8 cellular contexts compared by ENCODE assay signal in genomic region chr1:38860464-38860816, GRCh38. TPM values are rescaled to one million over a fixed set of nuclear protein-coding genes. Genes with fewer than 3 reads are reported as not detected.
DNase-seq lines count a peak whose midpoint lies in the region; ATAC-seq and TF ChIP-seq lines count a peak whose summit lies in the region.

No MANE protein-coding gene starts in this region.

- no peaks in the 10 kb centered on the region for H3K27me3 ChIP-seq in CD4-positive, CD25-positive, alpha-beta regulatory T cell (ENCODE audit: control insufficient read depth, insufficient read depth, low read length)
- H3K27me3 ChIP-seq in dorsolateral prefrontal cortex: no peaks in the 10 kb centered on the region

- peaks cover 30 to 80% (median 49%) of the 10 kb centered on the region in 4 donors for H3K4me1 Mint-ChIP-seq in CD4-positive, CD25-positive, alpha-beta regulatory T cell
- peaks cover 34% of the 10 kb centered on the region for H3K4me1 Mint-ChIP-seq in nephron

- H3K27ac Mint-ChIP-seq in CD4-positive, CD25-positive, alpha-beta regulatory T cell: peak overlapping the region; percentile 94 to 95 (median 94)
- peak overlapping the region; percentile 54 to 89 (median 65) for H3K27ac Mint-ChIP-seq in nephron

- H3K27me3 Mint-ChIP-seq in CD4-positive, CD25-positive, alpha-beta regulatory T cell: no peaks in the 10 kb centered on the region
- H3K27me3 Mint-ChIP-seq in nephron (ENCODE audit: low read depth): no peaks in the 10 kb centered on the region

- no peak for TF ChIP-seq POLR2A in NB4 (IDR thresholded peaks at IDR 0.05; ENCODE audit: extremely low read depth, insufficient read length)

- H3K36me3 Mint-ChIP-seq in CD4-positive, CD25-positive, alpha-beta regulatory T cell: peaks cover 5% of the 10 kb centered on the region
- H3K36me3 Mint-ChIP-seq in nephron (ENCODE audit: low read depth): peaks cover 21% of the 10 kb centered on the region

- H3K27ac ChIP-seq in CD4-positive, CD25-positive, alpha-beta regulatory T cell (ENCODE audit: insufficient read depth, low read length, poor library complexity, severe bottlenecking): no peak overlapping the region
- H3K27ac ChIP-seq in dorsolateral prefrontal cortex: peak overlapping the region in 57 of 59 donors; percentile 3 to 97 (median 88)

- no peaks in the 10 kb centered on the region for H3K9me3 ChIP-seq in CD4-positive, CD25-positive, alpha-beta regulatory T cell (ENCODE audit: control insufficient read depth in 2 of 2, low read length in 2 of 2)

- no peak for DNase-seq in CD4-positive, CD25-positive, alpha-beta regulatory T cell
- DNase-seq in NB4 (ENCODE audit: low read depth) (no peak), dorsolateral prefrontal cortex (no peak), NCI-H226 (no peak), NCI-H1092 treated with DMSO at 0.1 percent for 48 hours (lab: John Stamatoyannopoulos, UW) (no peak), GM13976 (ENCODE audit: low spot score) (no peak)

- no peak for TF ChIP-seq CTCF in NB4 (IDR thresholded peaks at IDR 0.05; ENCODE audit: low read depth, low read length)
- TF ChIP-seq CTCF in dorsolateral prefrontal cortex (IDR thresholded peaks at IDR 0.05 in 54 of 56, conservative IDR thresholded peaks at IDR 0.05 in 2 of 56; ENCODE audit: low read depth in 1 of 56, partially characterized antibody in 56 of 56): no peak
- TF ChIP-seq CTCF in nephron (IDR thresholded peaks at IDR 0.05; ENCODE audit: unreplicated experiment in 3 of 3): no peak
- no peak for TF ChIP-seq CTCF in GM13976 (IDR thresholded peaks at IDR 0.05; ENCODE audit: borderline replicate concordance, control extremely low read depth, extremely low read depth, insufficient read depth, missing control alignments)

- H3K9me3 Mint-ChIP-seq in CD4-positive, CD25-positive, alpha-beta regulatory T cell: no peaks in the 10 kb centered on the region
- H3K9me3 Mint-ChIP-seq in nephron: no peaks in the 10 kb centered on the region

- peaks cover 41% of the 10 kb centered on the region for H3K4me1 ChIP-seq in CD4-positive, CD25-positive, alpha-beta regulatory T cell (ENCODE audit: control insufficient read depth, insufficient read depth, low read length, poor library complexity, severe bottlenecking)

- intact Hi-C loops in dorsolateral prefrontal cortex (cut with DNase I): loop anchor here in 1 of 2 donors (5.0 kb wide), 1 partner anchor 232 kb away; no protein-coding TSS in a partner anchor

- no peak for ATAC-seq in CD4-positive, CD25-positive, alpha-beta regulatory T cell (ENCODE audit: low read depth in 2 of 2)
- no peak for ATAC-seq in GM21367 (IDR thresholded peaks at IDR 0.05; ENCODE audit: unreplicated experiment)

- peak overlapping the region; percentile 96 for H3K4me3 ChIP-seq in CD4-positive, CD25-positive, alpha-beta regulatory T cell (ENCODE audit: low read depth, low read length)
- H3K4me3 ChIP-seq in NB4 (ENCODE audit: low read depth, low read length) (peak overlapping the region; percentile 65), dorsolateral prefrontal cortex (peak overlapping the region; percentile 70 to 100 (median 95))

- in situ Hi-C loops in GM13976 (cut with MboI; ENCODE audit: low sequenced_read_pairs, unreplicated experiment): no loop called here

- peaks cover 22% of the 10 kb centered on the region for H3K36me3 ChIP-seq in CD4-positive, CD25-positive, alpha-beta regulatory T cell (ENCODE audit: control insufficient read depth, insufficient read depth, low read length)

- H3K4me3 Mint-ChIP-seq in CD4-positive, CD25-positive, alpha-beta regulatory T cell: peak overlapping the region; percentile 90 to 100 (median 94)
- H3K4me3 Mint-ChIP-seq in nephron: peak overlapping the region; percentile 91 to 97 (median 95)

RNA-seq across cellular contexts. Expression of gene RRAGC, which starts 0.9 kb away (rescaled TPM):
- total RNA-seq in CD4-positive, CD25-positive, alpha-beta regulatory T cell: 17.2 TPM
- 10 to 100 TPM in 1 of 4 donors, 1 to 10 TPM in 3; 6.1 to 10.5 (median 8.1) TPM for polyA plus RNA-seq in CD4-positive, CD25-positive, alpha-beta regulatory T cell
- 10 to 100 TPM; 18.0 to 36.1 (median 25.7) TPM for total RNA-seq in dorsolateral prefrontal cortex

RNA-seq across cellular contexts. Expression of gene MYCBP, which starts 12.7 kb away (rescaled TPM):
- 8.3 TPM for total RNA-seq in CD4-positive, CD25-positive, alpha-beta regulatory T cell
- polyA plus RNA-seq in CD4-positive, CD25-positive, alpha-beta regulatory T cell: 10 to 100 TPM; 60.0 to 68.6 (median 63.2) TPM
- total RNA-seq in dorsolateral prefrontal cortex: 10 to 100 TPM in 1 of 120 experiments, 1 to 10 TPM in 115, under 1 TPM in 4; 0.83 to 11.2 (median 2.3) TPM

RNA-seq across cellular contexts. Expression of gene GJA9, which starts 20.9 kb away (rescaled TPM):
- not detected for total RNA-seq in CD4-positive, CD25-positive, alpha-beta regulatory T cell
- not detected for polyA plus RNA-seq in CD4-positive, CD25-positive, alpha-beta regulatory T cell
- total RNA-seq in dorsolateral prefrontal cortex: under 1 TPM in 45 of 120 experiments, not detected in 75; 0.22 to 0.96 (median 0.38) TPM
